In genomic region chr2:240818543-240819403, GRCh38 we compare ENCODE assay signal across 10 cellular contexts. TPM values are rescaled to one million over a fixed set of nuclear protein-coding genes. Genes with fewer than 3 reads are reported as not detected.
DNase-seq lines count a peak whose midpoint lies in the region; FAIRE-seq and TF ChIP-seq lines count a peak whose summit lies in the region.
"Had no signal": no experiment of that assay in that cellular context is flagged by ENCODE, and none has a peak within 500 bp of the region (broad histone marks: within the 10 kb centered on the region; RNA-seq: fewer than 3 reads in every experiment).

No MANE protein-coding gene starts in this region.

- no peaks in the 10 kb centered on the region for H3K9me3 ChIP-seq in Caco-2
- peaks cover 4% of the 10 kb centered on the region for H3K9me3 ChIP-seq in osteoblast (ENCODE audit: low read depth, low read length)
- H3K9me3 ChIP-seq in Karpas-422 (ENCODE audit: low read length): no peaks in the 10 kb centered on the region

- H3K27ac ChIP-seq in osteoblast (ENCODE audit: low read depth, low read length): no peak overlapping the region
- H3K27ac ChIP-seq in Karpas-422 (ENCODE audit: low read length): no peak overlapping the region

- POLR2A ChIA-PET in Caco-2 (lab: Charles Lee): no interaction called here

- H3K4me3 ChIP-seq in Caco-2 (ENCODE audit: low read depth, low read length): peak overlapping the region; percentile 16; the same call in 1 of the 2 replicates
- H3K4me3 ChIP-seq in osteoblast (ENCODE audit: insufficient read depth, low read length): no peak overlapping the region
- no peak overlapping the region for H3K4me3 ChIP-seq in Karpas-422 (ENCODE audit: low read length)

- H3K9me2 ChIP-seq in Karpas-422 (replicated peaks; ENCODE audit: insufficient read depth, low read length): no peaks in the 10 kb centered on the region

- FAIRE-seq in frontal cortex (lab: Jason Lieb, UNC): no peak

- H3K9me3 Mint-ChIP-seq in Caco-2 (ENCODE audit: unreplicated experiment): peaks cover 9% of the 10 kb centered on the region

- H3K27me3 ChIP-seq in Caco-2 (replicated peaks; ENCODE audit: control insufficient read depth, insufficient read depth, low read length) (no peaks in the 10 kb centered on the region), osteoblast (ENCODE audit: insufficient read depth, low read length) (peaks cover 43% of the 10 kb centered on the region), Karpas-422 (ENCODE audit: low read length) (no peaks in the 10 kb centered on the region)

- no TSS peak for BruUV-seq in Caco-2 (replicated peaks; lab: Mats Ljungman, UMichigan)

- no peak overlapping the region for H3K27ac Mint-ChIP-seq in Caco-2 (ENCODE audit: unreplicated experiment)

- H3K79me2 ChIP-seq in osteoblast (ENCODE audit: insufficient read depth, low read length) (no peaks in the 10 kb centered on the region), Karpas-422 (ENCODE audit: low read length) (no peaks in the 10 kb centered on the region)

- CTCF ChIA-PET in Caco-2 (lab: Charles Lee): interaction anchor here (1.7 kb wide), 1 partner anchor 22 kb away, joined by 11 read pairs; no protein-coding TSS in a partner anchor

- in situ Hi-C loops in G401 (cut with HindIII; ENCODE audit: low sequenced_read_pairs): no loop called here

- peaks cover 17% of the 10 kb centered on the region for H3K27me3 Mint-ChIP-seq in Caco-2 (ENCODE audit: insufficient read depth, unreplicated experiment)

- H4K20me1 ChIP-seq in osteoblast (ENCODE audit: insufficient read depth, low read length): no peaks in the 10 kb centered on the region
- no peaks in the 10 kb centered on the region for H4K20me1 ChIP-seq in Karpas-422 (ENCODE audit: insufficient read depth, low read depth, low read length)

- H3K4me1 Mint-ChIP-seq in Caco-2 (ENCODE audit: low read depth, unreplicated experiment): no peaks in the 10 kb centered on the region

- intact Hi-C loops in Caco-2 (cut with micrococcal nuclease; ENCODE audit: unreplicated experiment): no loop called here

- H3K4me2 ChIP-seq in osteoblast (ENCODE audit: insufficient read depth, low read length): no peak overlapping the region
- H3K4me2 ChIP-seq in Karpas-422 (ENCODE audit: low read depth, low read length, poor library complexity, severe bottlenecking): no peak overlapping the region

- H2AFZ ChIP-seq in osteoblast (ENCODE audit: low read length) (no peak overlapping the region), Karpas-422 (ENCODE audit: low read length) (no peak overlapping the region)

- DNase-seq in Caco-2: no peak
- DNase-seq in NCI-H2227 (lab: John Stamatoyannopoulos, UW; ENCODE audit: unreplicated experiment): peak; percentile 72
- peak; percentile 75 to 80 for DNase-seq in frontal cortex (ENCODE audit: low spot score in 2 of 2)
- peak; percentile 75 for DNase-seq in osteoblast (ENCODE audit: insufficient read length, low spot score, missing footprints)
- DNase-seq in GM10266 (ENCODE audit: extremely low spot score): no peak
- DNase-seq in activated gamma-delta T cell treated with Interleukin-2 at 50 U/mL for 16 hours: no peak
- DNase-seq in Karpas-422: no peak
- DNase-seq in G401 (ENCODE audit: low spot score): no peak

- H3K36me3 ChIP-seq in Caco-2 (ENCODE audit: control insufficient read depth, insufficient read depth, low read length) (no peaks in the 10 kb centered on the region), osteoblast (ENCODE audit: insufficient read depth, low read length) (no peaks in the 10 kb centered on the region), Karpas-422 (ENCODE audit: insufficient read depth, low read length) (no peaks in the 10 kb centered on the region)

- H3K4me1 ChIP-seq in Caco-2 (no peaks in the 10 kb centered on the region), osteoblast (ENCODE audit: insufficient read depth, low read length) (no peaks in the 10 kb centered on the region), Karpas-422 (ENCODE audit: low read length) (no peaks in the 10 kb centered on the region)

- H3K9ac ChIP-seq in Karpas-422 (ENCODE audit: low read length): no peak overlapping the region

- H3K36me3 Mint-ChIP-seq in Caco-2 (ENCODE audit: insufficient read depth, unreplicated experiment): no peaks in the 10 kb centered on the region

- TF ChIP-seq CTCF in Caco-2 (IDR thresholded peaks at IDR 0.05; ENCODE audit: insufficient read depth in 1 of 2, low read depth in 1 of 2, low read length in 1 of 2, severe bottlenecking in 1 of 2, unreplicated experiment in 1 of 2) (no peak), osteoblast (IDR thresholded peaks at IDR 0.05; ENCODE audit: extremely low read depth, low read depth, low read length) (no peak), GM10266 (IDR thresholded peaks at IDR 0.05; ENCODE audit: control insufficient read depth, insufficient read depth, low read depth, missing control alignments) (no peak)

- peak overlapping the region; percentile 33 for H3K4me3 Mint-ChIP-seq in Caco-2 (ENCODE audit: unreplicated experiment)

RNA-seq across cellular contexts. Expression of gene KIF1A, which starts 1.2 kb away (rescaled TPM):
- total RNA-seq in Caco-2 (2022) (29.8 and 33.1 TPM in 2 replicates), frontal cortex (146 TPM), osteoblast (under 0.01 TPM in 1 of 2 replicates, not detected in the other)
- not detected in 2 replicates for total RNA-seq in Karpas-422 (2014; rRNA removed; shearing (Covaris generic); ENCODE audit: low replicate concordance)
- total RNA-seq in G401 (2014; rRNA removed; shearing (Covaris generic)): 15.3 and 24.9 TPM in 2 replicates

RNA-seq across cellular contexts. Expression of gene AGXT, which starts 49.9 kb away (rescaled TPM):
- total RNA-seq in Caco-2 (2022): 0.20 and 0.39 TPM in 2 replicates
- total RNA-seq in frontal cortex: not detected
- not detected in 2 replicates for total RNA-seq in osteoblast
- not detected in 2 replicates for total RNA-seq in Karpas-422 (2014; rRNA removed; shearing (Covaris generic); ENCODE audit: low replicate concordance)
- total RNA-seq in G401 (2014; rRNA removed; shearing (Covaris generic)): not detected in 2 replicates
- total RNA-seq: glomerular endothelial cell, HT1080 had no signal

Comparison
In these comparisons a context has a peak if more than half of its experiments do, and no peak if none do; other contexts are left out.
1. DNase-seq: peak in NCI-H2227 (single experiment), frontal cortex (2 of 2) and osteoblast (single experiment); none in Caco-2 (0 of 2), GM10266 (single experiment), activated gamma-delta T cell treated with Interleukin-2 at 50 U/mL for 16 hours (single experiment), Karpas-422 (single experiment) and G401 (single experiment).
2. RNA of gene KIF1A, which starts 1.2 kb away (total RNA-seq): 146 TPM in frontal cortex (single experiment), 29.8 to 33.1 TPM in Caco-2 and 15.3 to 24.9 TPM in G401; under 0.01 TPM in osteoblast and not detected in Karpas-422; every median in the first group is over 10 times any median in the second.